1 cellular context compared by ENCODE assay signal in the genomic region with DNA sequence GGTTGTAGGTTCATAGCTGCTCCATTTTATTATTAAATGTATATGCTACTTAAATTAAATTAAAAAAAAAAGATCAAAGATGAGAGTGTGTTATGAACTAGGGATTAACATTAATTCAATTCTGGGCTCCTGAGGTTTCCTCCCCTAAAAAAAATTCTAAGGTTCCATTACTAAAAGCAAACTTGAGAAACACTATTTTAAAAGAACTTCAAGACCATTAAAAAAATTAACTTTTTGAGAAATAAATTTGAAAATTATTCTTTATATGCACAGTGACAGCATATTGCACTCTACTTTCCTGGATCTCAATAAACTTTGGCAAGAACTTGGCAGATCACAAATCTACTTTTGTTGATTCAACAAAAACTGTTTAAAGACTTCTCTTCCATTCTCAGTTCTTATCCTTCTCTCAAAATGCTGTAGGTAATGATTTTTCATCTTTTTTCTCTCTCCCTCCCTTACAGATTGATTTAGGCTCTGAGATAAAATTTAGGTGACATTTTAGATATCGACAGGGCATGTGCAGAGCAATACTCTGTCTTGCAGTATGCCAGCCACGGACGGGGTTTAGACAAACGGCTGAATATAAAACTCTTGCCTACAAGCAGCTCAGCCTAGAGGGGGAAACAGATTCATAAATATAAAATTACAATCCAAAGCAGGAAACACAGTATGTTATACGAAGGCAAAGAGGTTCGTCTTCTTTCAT.
TF ChIP-seq lines count a peak whose summit lies in the region.

No MANE protein-coding gene starts in this region.

TF ChIP-seq in K562, 482 proteins besides CTCF, POLR2A, EP300 and RAD21 (continued from another document):
- TF ChIP-seq MLLT1 (IDR thresholded peaks at IDR 0.05) (no peak), HMG20A (CRISPR knock-in tag; conservative IDR thresholded peaks at IDR 0.05) (no peak), ZNF717 (CRISPR knock-in tag; IDR thresholded peaks at IDR 0.05) (no peak), TAF9B (IDR thresholded peaks at IDR 0.05; ENCODE audit: partially characterized antibody) (peak; percentile 64), TAF15 (IDR thresholded peaks at IDR 0.05; ENCODE audit: low read depth, low read length) (no peak), ZNF668 (CRISPR knock-in tag; IDR thresholded peaks at IDR 0.05) (no peak), MAFG (tag; conservative IDR thresholded peaks at IDR 0.05) (0 out of 2 replicates have a peak, but pooled peaks have one; percentile 32), SAP30 (IDR thresholded peaks at IDR 0.05; ENCODE audit: borderline replicate concordance, insufficient read depth, low read depth, low read length, poor library complexity, severe bottlenecking) (no peak), FOXM1 (IDR thresholded peaks at IDR 0.05; ENCODE audit: low read depth) (no peak), FOXM1 (CRISPR knock-in tag; IDR thresholded peaks at IDR 0.05; ENCODE audit: low read depth) (no peak), SOX6 (IDR thresholded peaks at IDR 0.05) (no peak), HOMEZ (CRISPR knock-in tag; IDR thresholded peaks at IDR 0.05) (no peak), BCOR (IDR thresholded peaks at IDR 0.05) (no peak), MYC (IDR thresholded peaks at IDR 0.05; ENCODE audit: low read depth, low read length) (no peak), MYC (CRISPR knock-in tag; IDR thresholded peaks at IDR 0.05; ENCODE audit: borderline replicate concordance, low read depth) (no peak), RBM39 (optimal IDR thresholded peaks at IDR 0.05; ENCODE audit: low read depth, low read length) (no peak), HNRNPH1 (optimal IDR thresholded peaks at IDR 0.05; ENCODE audit: low read depth, low read length) (no peak), POLR2AphosphoS5 (IDR thresholded peaks at IDR 0.05; ENCODE audit: control insufficient read depth, insufficient read depth, low read depth, low read length) (no peak)
- TF ChIP-seq, protein P1, sequence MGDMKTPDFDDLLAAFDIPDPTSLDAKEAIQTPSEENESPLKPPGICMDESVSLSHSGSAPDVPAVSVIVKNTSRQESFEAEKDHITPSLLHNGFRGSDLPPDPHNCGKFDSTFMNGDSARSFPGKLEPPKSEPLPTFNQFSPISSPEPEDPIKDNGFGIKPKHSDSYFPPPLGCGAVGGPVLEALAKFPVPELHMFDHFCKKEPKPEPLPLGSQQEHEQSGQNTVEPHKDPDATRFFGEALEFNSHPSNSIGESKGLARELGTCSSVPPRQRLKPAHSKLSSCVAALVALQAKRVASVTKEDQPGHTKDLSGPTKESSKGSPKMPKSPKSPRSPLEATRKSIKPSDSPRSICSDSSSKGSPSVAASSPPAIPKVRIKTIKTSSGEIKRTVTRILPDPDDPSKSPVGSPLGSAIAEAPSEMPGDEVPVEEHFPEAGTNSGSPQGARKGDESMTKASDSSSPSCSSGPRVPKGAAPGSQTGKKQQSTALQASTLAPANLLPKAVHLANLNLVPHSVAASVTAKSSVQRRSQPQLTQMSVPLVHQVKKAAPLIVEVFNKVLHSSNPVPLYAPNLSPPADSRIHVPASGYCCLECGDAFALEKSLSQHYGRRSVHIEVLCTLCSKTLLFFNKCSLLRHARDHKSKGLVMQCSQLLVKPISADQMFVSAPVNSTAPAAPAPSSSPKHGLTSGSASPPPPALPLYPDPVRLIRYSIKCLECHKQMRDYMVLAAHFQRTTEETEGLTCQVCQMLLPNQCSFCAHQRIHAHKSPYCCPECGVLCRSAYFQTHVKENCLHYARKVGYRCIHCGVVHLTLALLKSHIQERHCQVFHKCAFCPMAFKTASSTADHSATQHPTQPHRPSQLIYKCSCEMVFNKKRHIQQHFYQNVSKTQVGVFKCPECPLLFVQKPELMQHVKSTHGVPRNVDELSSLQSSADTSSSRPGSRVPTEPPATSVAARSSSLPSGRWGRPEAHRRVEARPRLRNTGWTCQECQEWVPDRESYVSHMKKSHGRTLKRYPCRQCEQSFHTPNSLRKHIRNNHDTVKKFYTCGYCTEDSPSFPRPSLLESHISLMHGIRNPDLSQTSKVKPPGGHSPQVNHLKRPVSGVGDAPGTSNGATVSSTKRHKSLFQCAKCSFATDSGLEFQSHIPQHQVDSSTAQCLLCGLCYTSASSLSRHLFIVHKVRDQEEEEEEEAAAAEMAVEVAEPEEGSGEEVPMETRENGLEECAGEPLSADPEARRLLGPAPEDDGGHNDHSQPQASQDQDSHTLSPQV (IDR thresholded peaks at IDR 0.05), result peak; percentile 55
- TF ChIP-seq, protein P2, sequence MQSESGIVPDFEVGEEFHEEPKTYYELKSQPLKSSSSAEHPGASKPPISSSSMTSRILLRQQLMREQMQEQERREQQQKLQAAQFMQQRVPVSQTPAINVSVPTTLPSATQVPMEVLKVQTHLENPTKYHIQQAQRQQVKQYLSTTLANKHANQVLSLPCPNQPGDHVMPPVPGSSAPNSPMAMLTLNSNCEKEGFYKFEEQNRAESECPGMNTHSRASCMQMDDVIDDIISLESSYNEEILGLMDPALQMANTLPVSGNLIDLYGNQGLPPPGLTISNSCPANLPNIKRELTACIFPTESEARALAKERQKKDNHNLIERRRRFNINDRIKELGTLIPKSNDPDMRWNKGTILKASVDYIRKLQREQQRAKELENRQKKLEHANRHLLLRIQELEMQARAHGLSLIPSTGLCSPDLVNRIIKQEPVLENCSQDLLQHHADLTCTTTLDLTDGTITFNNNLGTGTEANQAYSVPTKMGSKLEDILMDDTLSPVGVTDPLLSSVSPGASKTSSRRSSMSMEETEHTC (IDR thresholded peaks at IDR 0.05), result no peak
